26 cellular contexts compared by ENCODE assay signal in the genomic region with DNA sequence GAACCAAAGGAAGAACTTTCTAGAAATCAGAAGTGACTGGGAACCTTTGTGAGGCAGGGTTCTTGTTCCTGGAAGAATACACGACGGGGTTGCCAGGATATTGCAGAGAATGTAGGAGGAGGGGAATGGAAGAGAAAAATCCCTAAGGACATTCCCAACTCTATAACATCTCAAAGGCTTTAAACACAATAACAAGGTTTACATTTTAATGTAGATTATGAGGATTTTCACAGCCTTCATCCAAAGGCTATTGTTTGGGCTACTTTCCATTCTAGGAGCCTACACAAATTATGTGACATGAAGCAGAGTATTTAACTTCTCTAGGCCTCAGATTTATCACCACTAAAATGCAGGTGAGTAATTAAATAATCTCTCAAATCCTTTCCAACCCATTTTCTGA.
"Had no signal": no experiment of that assay in that cellular context is flagged by ENCODE, and none has a peak within 500 bp of the region (broad histone marks: within the 10 kb centered on the region; RNA-seq: fewer than 3 reads in every experiment).

No MANE protein-coding gene starts in this region.

- DNase-seq: activated CD4-positive, alpha-beta T cell treated with anti-CD3 and anti-CD28 coated beads for 4 hours; activated CD8-positive, alpha-beta memory T cell treated with anti-CD3 and anti-CD28 coated beads, Interleukin-2, amount 50 U/mL, for 4 hours; activated CD8-positive, alpha-beta T cell treated with anti-CD3 and anti-CD28 coated beads for 36 hours; activated gamma-delta T cell treated with Interleukin-2 at 50 U/mL for 16 hours; activated naive CD4-positive, alpha-beta T cell treated with anti-CD3 and anti-CD28 coated beads, Interleukin-2, amount 50 U/mL, for 16 hours; activated T-cell treated with anti-CD3 and anti-CD28 coated beads, Interleukin-2, amount 50 U/mL, for 72 hours; aorta; central memory CD4-positive, alpha-beta T cell; MG63; MV-4-11; NCI-H1092 treated with DMSO at 0.1 percent for 48 hours; NCI-H1417 treated with DMSO at 0.1 percent for 48 hours; NCI-H1694; NCI-H2029; NCI-H2107; NCI-H510A treated with DMSO at 0.1 percent for 48 hours; NK-92 treated with Interleukin-12 subunit alpha and Interleukin-12 subunit beta, amount 100 ng/mL, for 24 hours; RPMI8226; SJCRH30; SK-N-SH; T-helper 1 cell had no signal

- H3K4me2 ChIP-seq: SK-N-SH had no signal

- H3K9me3 Mint-ChIP-seq: activated CD8-positive, alpha-beta T cell treated with anti-CD3 and anti-CD28 coated beads for 36 hours; activated T-cell treated with anti-CD3 and anti-CD28 coated beads, Interleukin-2, amount 50 U/mL, for 72 hours; activated T-helper 2 cell treated with anti-CD3 and anti-CD28 coated beads, Interferon-gamma antibody, Interleukin-2, Interleukin-4, amounts not matched to agents 10 μg/mL and 5 μg/mL and 100 μg/mL, durations not matched to agents 14 hours and 24 hours and 36 hours had no signal

- H3K9me3 ChIP-seq: MG63, SJCRH30, SK-N-SH had no signal

- FAIRE-seq: bronchial epithelial cell had no signal

- ATAC-seq: activated CD8-positive, alpha-beta T cell treated with anti-CD3 and anti-CD28 coated beads for 36 hours; activated T-cell treated with anti-CD3 and anti-CD28 coated beads, Interleukin-2, amount 50 U/mL, for 72 hours; Panc1; Right ventricle myocardium inferior had no signal

- H3K36me3 ChIP-seq: MG63, SJCRH30 had no signal

- H3K4me3 Mint-ChIP-seq: activated CD8-positive, alpha-beta T cell treated with anti-CD3 and anti-CD28 coated beads for 36 hours; activated T-cell treated with anti-CD3 and anti-CD28 coated beads, Interleukin-2, amount 50 U/mL, for 72 hours had no signal

- H3K9ac ChIP-seq: SK-N-SH had no signal

- H3K27ac Mint-ChIP-seq: activated CD8-positive, alpha-beta T cell treated with anti-CD3 and anti-CD28 coated beads for 36 hours; activated T-cell treated with anti-CD3 and anti-CD28 coated beads, Interleukin-2, amount 50 U/mL, for 72 hours; activated T-helper 2 cell treated with anti-CD3 and anti-CD28 coated beads, Interferon-gamma antibody, Interleukin-2, Interleukin-4, amounts not matched to agents 10 μg/mL and 5 μg/mL and 100 μg/mL, durations not matched to agents 14 hours and 24 hours and 36 hours had no signal

- H3K4me3 ChIP-seq: MG63, SJCRH30 had no signal

- H3K4me1 ChIP-seq: SJCRH30 had no signal

- H3K27me3 ChIP-seq: MG63, SJCRH30 had no signal

- H3K27ac ChIP-seq: SJCRH30, VCaP had no signal
